8 cellular contexts compared by ENCODE assay signal in the genomic region with DNA sequence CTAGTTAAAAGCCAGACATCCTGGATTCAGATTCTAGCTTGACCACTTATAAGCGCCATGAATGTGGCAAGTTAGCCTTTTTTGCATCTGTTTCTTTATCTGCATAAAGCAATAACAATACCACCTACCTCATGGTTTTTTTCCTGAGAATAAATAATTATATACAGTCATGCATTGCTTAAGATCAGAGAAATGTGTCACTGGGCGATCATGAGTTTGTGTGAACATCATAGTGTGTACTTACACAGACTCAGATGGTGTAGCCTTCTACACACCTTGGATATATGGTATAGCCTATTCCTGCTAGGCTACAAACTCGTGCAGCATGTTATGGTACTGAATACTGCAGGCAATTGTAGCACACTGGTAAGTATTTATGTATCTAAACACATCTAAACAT.
DNase-seq lines count a peak whose midpoint lies in the region; ATAC-seq lines count a peak whose summit lies in the region.

No MANE protein-coding gene starts in this region.

- peak overlapping the region; percentile 87 for H3K4me3 Mint-ChIP-seq in T-helper 1 cell treated with Interleukin-12 subunit alpha and Interleukin-12 subunit beta and Interleukin-4 antibody, amounts not matched to agents 30 μg/mL and 1 μg/mL, for 36 hours
- peak overlapping the region; percentile 80 for H3K4me3 Mint-ChIP-seq in activated T-helper 1 cell treated with anti-CD3 and anti-CD28 coated beads, Interleukin-12 subunit alpha, Interleukin-12 subunit beta, Interleukin-2, Interleukin-4 antibody, amounts not matched to agents 30 ng/mL and 10 ng/mL and 1 ng/mL, durations not matched to agents 14 hours and 24 hours and 36 hours
- H3K4me3 Mint-ChIP-seq in immature natural killer cell: peak overlapping the region; percentile 78 to 90 (median 85)
- H3K4me3 Mint-ChIP-seq in stimulated activated naive CD8-positive, alpha-beta T cell treated with anti-CD3 and anti-CD28 coated beads, Interleukin-15, amount 100 ng/mL, for 72 hours: peak overlapping the region; percentile 85 to 91

- no peaks in the 10 kb centered on the region for H3K9me3 Mint-ChIP-seq in T-helper 1 cell treated with Interleukin-12 subunit alpha and Interleukin-12 subunit beta and Interleukin-4 antibody, amounts not matched to agents 30 μg/mL and 1 μg/mL, for 36 hours
- no peaks in the 10 kb centered on the region for H3K9me3 Mint-ChIP-seq in activated T-helper 1 cell treated with anti-CD3 and anti-CD28 coated beads, Interleukin-12 subunit alpha, Interleukin-12 subunit beta, Interleukin-2, Interleukin-4 antibody, amounts not matched to agents 30 ng/mL and 10 ng/mL and 1 ng/mL, durations not matched to agents 14 hours and 24 hours and 36 hours
- no peaks in the 10 kb centered on the region for H3K9me3 Mint-ChIP-seq in immature natural killer cell
- no peaks in the 10 kb centered on the region for H3K9me3 Mint-ChIP-seq in stimulated activated naive CD8-positive, alpha-beta T cell treated with anti-CD3 and anti-CD28 coated beads, Interleukin-15, amount 100 ng/mL, for 72 hours

- ATAC-seq in stimulated activated naive CD8-positive, alpha-beta T cell treated with anti-CD3 and anti-CD28 coated beads, Interleukin-15, amount 100 ng/mL, for 72 hours: no peak
- ATAC-seq in GM21423 (IDR thresholded peaks at IDR 0.05; ENCODE audit: unreplicated experiment) (no peak), GM18511 (IDR thresholded peaks at IDR 0.05; ENCODE audit: unreplicated experiment) (no peak)

- DNase-seq in T-helper 1 cell (no peak), immature natural killer cell (no peak), NCI-H345 treated with DMSO at 0.1 percent for 48 hours (lab: John Stamatoyannopoulos, UW; ENCODE audit: unreplicated experiment) (no peak)
- DNase-seq in activated T-helper 1 cell treated with anti-CD3 and anti-CD28 coated beads, Interleukin-12 subunit alpha, Interleukin-12 subunit beta, Interleukin-2, Interleukin-4 antibody, amounts not matched to agents 30 ng/mL and 10 ng/mL and 1 ng/mL, durations not matched to agents 14 hours and 24 hours and 36 hours (ENCODE audit: low spot score): no peak
- no peak for DNase-seq in stimulated activated naive CD8-positive, alpha-beta T cell treated with anti-CD3 and anti-CD28 coated beads, Interleukin-15, amount 100 ng/mL, for 72 hours

- peak overlapping the region; percentile 87 for H3K27ac Mint-ChIP-seq in T-helper 1 cell treated with Interleukin-12 subunit alpha and Interleukin-12 subunit beta and Interleukin-4 antibody, amounts not matched to agents 30 μg/mL and 1 μg/mL, for 36 hours
- peak overlapping the region; percentile 86 for H3K27ac Mint-ChIP-seq in activated T-helper 1 cell treated with anti-CD3 and anti-CD28 coated beads, Interleukin-12 subunit alpha, Interleukin-12 subunit beta, Interleukin-2, Interleukin-4 antibody, amounts not matched to agents 30 ng/mL and 10 ng/mL and 1 ng/mL, durations not matched to agents 14 hours and 24 hours and 36 hours
- no peak overlapping the region for H3K27ac Mint-ChIP-seq in immature natural killer cell
- peak overlapping the region in 1 of 2 donors; percentile 86 for H3K27ac Mint-ChIP-seq in stimulated activated naive CD8-positive, alpha-beta T cell treated with anti-CD3 and anti-CD28 coated beads, Interleukin-15, amount 100 ng/mL, for 72 hours

- H3K4me1 Mint-ChIP-seq in T-helper 1 cell treated with Interleukin-12 subunit alpha and Interleukin-12 subunit beta and Interleukin-4 antibody, amounts not matched to agents 30 μg/mL and 1 μg/mL, for 36 hours (ENCODE audit: low read depth): peaks cover 20% of the 10 kb centered on the region
- peaks cover 43% of the 10 kb centered on the region for H3K4me1 Mint-ChIP-seq in activated T-helper 1 cell treated with anti-CD3 and anti-CD28 coated beads, Interleukin-12 subunit alpha, Interleukin-12 subunit beta, Interleukin-2, Interleukin-4 antibody, amounts not matched to agents 30 ng/mL and 10 ng/mL and 1 ng/mL, durations not matched to agents 14 hours and 24 hours and 36 hours (ENCODE audit: low read depth)
- peaks cover 11 to 15% of the 10 kb centered on the region in 2 donors for H3K4me1 Mint-ChIP-seq in immature natural killer cell
- H3K4me1 Mint-ChIP-seq in stimulated activated naive CD8-positive, alpha-beta T cell treated with anti-CD3 and anti-CD28 coated beads, Interleukin-15, amount 100 ng/mL, for 72 hours: peaks cover 24% of the 10 kb centered on the region

- H3K27me3 Mint-ChIP-seq in T-helper 1 cell treated with Interleukin-12 subunit alpha and Interleukin-12 subunit beta and Interleukin-4 antibody, amounts not matched to agents 30 μg/mL and 1 μg/mL, for 36 hours (ENCODE audit: low read depth): peaks cover 9% of the 10 kb centered on the region
- peaks cover 7% of the 10 kb centered on the region for H3K27me3 Mint-ChIP-seq in activated T-helper 1 cell treated with anti-CD3 and anti-CD28 coated beads, Interleukin-12 subunit alpha, Interleukin-12 subunit beta, Interleukin-2, Interleukin-4 antibody, amounts not matched to agents 30 ng/mL and 10 ng/mL and 1 ng/mL, durations not matched to agents 14 hours and 24 hours and 36 hours (ENCODE audit: insufficient read depth)
- peaks cover 0 to 18% (median 8%) of the 10 kb centered on the region in 3 donors for H3K27me3 Mint-ChIP-seq in immature natural killer cell (ENCODE audit: low read depth in 3 of 3)
- peaks cover 15% of the 10 kb centered on the region for H3K27me3 Mint-ChIP-seq in stimulated activated naive CD8-positive, alpha-beta T cell treated with anti-CD3 and anti-CD28 coated beads, Interleukin-15, amount 100 ng/mL, for 72 hours

- peaks cover 11% of the 10 kb centered on the region for H3K36me3 Mint-ChIP-seq in T-helper 1 cell treated with Interleukin-12 subunit alpha and Interleukin-12 subunit beta and Interleukin-4 antibody, amounts not matched to agents 30 μg/mL and 1 μg/mL, for 36 hours (ENCODE audit: low read depth)
- peaks cover 6% of the 10 kb centered on the region for H3K36me3 Mint-ChIP-seq in activated T-helper 1 cell treated with anti-CD3 and anti-CD28 coated beads, Interleukin-12 subunit alpha, Interleukin-12 subunit beta, Interleukin-2, Interleukin-4 antibody, amounts not matched to agents 30 ng/mL and 10 ng/mL and 1 ng/mL, durations not matched to agents 14 hours and 24 hours and 36 hours (ENCODE audit: low read depth)
- H3K36me3 Mint-ChIP-seq in immature natural killer cell: peaks cover 0 to 3% (median 0%) of the 10 kb centered on the region in 3 donors

- intact Hi-C loops in activated T-helper 1 cell treated with anti-CD3 and anti-CD28 coated beads, Interleukin-12 subunit alpha, Interleukin-12 subunit beta, Interleukin-2, Interleukin-4 antibody, amounts not matched to agents 30 ng/mL and 10 ng/mL and 1 ng/mL, durations not matched to agents 14 hours and 24 hours and 36 hours (cut with micrococcal nuclease): loop anchor here (1.0 to 5.0 kb wide), 4 partner anchors 14 to 96 kb away; no protein-coding TSS in a partner anchor

Comparison
In these comparisons a context has a peak if more than half of its experiments do, and no peak if none do; other contexts are left out.
1. H3K27ac Mint-ChIP-seq: peak in T-helper 1 cell treated with Interleukin-12 subunit alpha and Interleukin-12 subunit beta and Interleukin-4 antibody, amounts not matched to agents 30 μg/mL and 1 μg/mL, for 36 hours (single experiment) and activated T-helper 1 cell treated with anti-CD3 and anti-CD28 coated beads, Interleukin-12 subunit alpha, Interleukin-12 subunit beta, Interleukin-2, Interleukin-4 antibody, amounts not matched to agents 30 ng/mL and 10 ng/mL and 1 ng/mL, durations not matched to agents 14 hours and 24 hours and 36 hours (single experiment); none in immature natural killer cell (0 of 6).
2. Peak in every context shown above with its lines, with median percentiles within 50 percentile points of each other: H3K4me3 Mint-ChIP-seq.